In genomic region chr7:98745722-98746318, GRCh38 we compare ENCODE assay signal across 8 cellular contexts.
DNase-seq lines count a peak whose midpoint lies in the region; ATAC-seq and TF ChIP-seq lines count a peak whose summit lies in the region.

No MANE protein-coding gene starts in this region.

- peaks cover 25% of the 10 kb centered on the region for H3K27me3 Mint-ChIP-seq in neural crest cell (ENCODE audit: low read depth)

- no peaks in the 10 kb centered on the region for H4K20me1 ChIP-seq in GM23248 (ENCODE audit: insufficient read depth)

- H3K27ac ChIP-seq in GM23248 = no peak overlapping the region
- H3K27ac ChIP-seq in testis = no peak overlapping the region

- H2AFZ ChIP-seq in GM23248 = no peak overlapping the region

- H3K4me2 ChIP-seq in GM23248 (ENCODE audit: unreplicated experiment) = no peak overlapping the region

- H3K36me3 ChIP-seq in BE2C (no peaks in the 10 kb centered on the region), GM23248 (ENCODE audit: low read depth) (no peaks in the 10 kb centered on the region), testis (ENCODE audit: low read depth, missing control alignments) (no peaks in the 10 kb centered on the region)

- no peaks in the 10 kb centered on the region for H3K4me1 ChIP-seq in BE2C
- H3K4me1 ChIP-seq in GM23248 (ENCODE audit: insufficient read depth) = no peaks in the 10 kb centered on the region
- no peaks in the 10 kb centered on the region for H3K4me1 ChIP-seq in testis

- no peaks in the 10 kb centered on the region for H3K4me1 Mint-ChIP-seq in neural crest cell

- no peaks in the 10 kb centered on the region for H3F3A ChIP-seq in GM23248 (ENCODE audit: insufficient read depth)

- H3K4me3 ChIP-seq in BE2C (ENCODE audit: low read depth, low read length) (no peak overlapping the region), GM23248 (no peak overlapping the region), epithelial cell of esophagus (ENCODE audit: low read length) (no peak overlapping the region), testis (no peak overlapping the region)

- no peaks in the 10 kb centered on the region for H3K27me3 ChIP-seq in BE2C
- peaks cover 15% of the 10 kb centered on the region; the same call in 1 of the 2 replicates for H3K27me3 ChIP-seq in GM23248 (replicated peaks; ENCODE audit: insufficient read depth)
- no peaks in the 10 kb centered on the region for H3K27me3 ChIP-seq in testis

- H3K27ac Mint-ChIP-seq in neural crest cell (ENCODE audit: unreplicated experiment) = no peak overlapping the region

- H3K9ac ChIP-seq in GM23248 = no peak overlapping the region

- no peaks in the 10 kb centered on the region for H3K36me3 Mint-ChIP-seq in neural crest cell (ENCODE audit: low read depth)

- 2 to 10% methylated on average over 5 of the region's 5 CpGs for WGBS in GM23248 (ENCODE audit: low coverage in 1 of 2, low lambda C conversion rate in 2 of 2, missing lambda C conversion rate in 2 of 2), 2 experiments
- 30 to 39% methylated on average over 5 of the region's 5 CpGs for WGBS in testis, 2 donors

- no peaks in the 10 kb centered on the region for H3K9me3 ChIP-seq in BE2C
- no peaks in the 10 kb centered on the region for H3K9me3 ChIP-seq in GM23248 (ENCODE audit: low read depth)
- H3K9me3 ChIP-seq in testis = no peaks in the 10 kb centered on the region

- no peaks in the 10 kb centered on the region for H3K9me3 Mint-ChIP-seq in neural crest cell

- TF ChIP-seq CTCF in BE2C (IDR thresholded peaks at IDR 0.05; ENCODE audit: low read depth, low read length) (peak; percentile 92), epithelial cell of esophagus (IDR thresholded peaks at IDR 0.05; ENCODE audit: insufficient read depth, low read depth, low read length, missing control alignments) (peak; percentile 41), neural crest cell (conservative IDR thresholded peaks at IDR 0.05) (peak; percentile 85), testis (IDR thresholded peaks at IDR 0.05) (peak; percentile 73 to 83 (median 80))

- no peak for ATAC-seq in GM18867 (IDR thresholded peaks at IDR 0.05; ENCODE audit: unreplicated experiment)

- no peaks in the 10 kb centered on the region for H3K79me2 ChIP-seq in GM23248 (ENCODE audit: insufficient read depth)

- intact Hi-C loops in testis (cut with DNase I; ENCODE audit: low total_unique reads) = no loop called here

- TF ChIP-seq POLR2A in testis (IDR thresholded peaks at IDR 0.05) = no peak

- H3K9me2 ChIP-seq in GM23248 (ENCODE audit: insufficient read depth) = no peaks in the 10 kb centered on the region

- in situ Hi-C loops in GM23248 (cut with MboI) = loop anchor here (25.0 kb wide), 1 partner anchor 459 kb away; the partner anchor contains the start of gene BRI3

- DNase-seq in BE2C (peak; percentile 81), GM23248 (peak; percentile 72), NCI-H345 (lab: John Stamatoyannopoulos, UW) (peak; percentile 76), epithelial cell of esophagus (ENCODE audit: low read depth) (peak; percentile 45), neural crest cell (ENCODE audit: low read depth, low spot score) (peak; percentile 82), testis (peak; percentile 91)
- peak; percentile 18 for DNase-seq in activated CD8-positive, alpha-beta memory T cell treated with anti-CD3 and anti-CD28 coated beads, Interleukin-2, amount 50 U/mL, for 1 hour (ENCODE audit: extremely low read depth)

- H3K4me3 Mint-ChIP-seq in neural crest cell = no peak overlapping the region

Comparison
In these comparisons a context has a peak if more than half of its experiments do, and no peak if none do; other contexts are left out.
1. DNase-seq: peak in every context shown above with its lines; median percentile 91 in testis; 82 in neural crest cell; 81 in BE2C; 76 in NCI-H345; 72 in GM23248; 45 in epithelial cell of esophagus; 18 in activated CD8-positive, alpha-beta memory T cell treated with anti-CD3 and anti-CD28 coated beads, Interleukin-2, amount 50 U/mL, for 1 hour.
2. CTCF ChIP-seq: peak in every context shown above with its lines; median percentile 92 in BE2C; 85 in neural crest cell; 80 in testis; 41 in epithelial cell of esophagus.